Comparison of ENCODE assay signal across 2 cellular contexts in genomic region chr2:234496442-234496834, GRCh38.
TF ChIP-seq lines count a peak whose summit lies in the region.

No MANE protein-coding gene starts in this region.

TF ChIP-seq in GM23338, 12 proteins besides CTCF, POLR2A, EP300 and RAD21 (continued from another document):
- TF ChIP-seq REST (IDR thresholded peaks at IDR 0.05; ENCODE audit: unreplicated experiment) (no peak), POLR2AphosphoS5 (IDR thresholded peaks at IDR 0.05; ENCODE audit: low read depth) (no peak), ZNF331 (CRISPR knock-in tag; IDR thresholded peaks at IDR 0.05; ENCODE audit: low read depth) (no peak), ZNF462 (CRISPR knock-in tag; IDR thresholded peaks at IDR 0.05) (no peak)

TF ChIP-seq in neural cell, 6 proteins besides CTCF, POLR2A, EP300 and RAD21 (continued from another document):
- TF ChIP-seq REST (IDR thresholded peaks at IDR 0.05; ENCODE audit: borderline replicate concordance): no peak
TF ChIP-seq in neural cell: peak in this region for 3.
